ENCODE assay signal across 1 cellular context in the genomic region with DNA sequence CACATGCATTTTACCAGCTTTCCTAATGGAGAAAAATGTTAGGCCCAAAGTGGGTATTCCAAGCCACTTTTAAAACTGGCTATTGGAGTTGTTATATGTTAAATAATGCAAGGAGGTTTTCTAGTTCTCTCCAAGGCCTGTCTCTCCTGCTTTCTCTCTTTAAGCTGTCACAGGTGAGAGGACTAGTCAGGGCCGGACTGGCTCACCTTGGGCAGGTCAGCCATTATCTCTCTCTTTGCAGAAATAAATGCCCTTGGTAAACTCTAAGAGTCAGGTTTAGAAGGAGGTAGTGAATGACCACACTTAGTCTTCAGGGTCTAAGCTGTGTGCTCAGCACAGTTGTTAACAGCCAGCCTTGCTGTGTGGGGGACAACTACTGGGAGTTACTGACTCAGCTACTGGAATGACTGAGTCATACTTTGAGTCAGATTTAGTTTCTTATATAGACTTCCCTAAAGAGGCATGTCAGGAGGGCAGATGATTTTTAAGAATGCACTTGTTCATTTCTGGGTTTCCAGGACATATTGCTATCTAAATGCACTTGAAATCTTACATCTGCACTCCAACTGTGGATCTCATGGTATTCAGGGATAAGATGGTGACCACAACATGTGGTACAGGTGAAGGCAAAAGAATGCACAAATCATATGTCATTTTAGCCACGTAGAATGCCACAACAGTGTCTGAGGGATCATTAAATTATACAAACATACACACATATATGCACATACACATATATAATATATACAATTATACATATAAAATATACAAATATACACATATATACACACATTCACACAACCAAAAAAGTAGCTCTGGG.
TF ChIP-seq lines count a peak whose summit lies in the region.

No MANE protein-coding gene starts in this region.

TF ChIP-seq in GM23338, 12 proteins besides CTCF, POLR2A, EP300 and RAD21 (continued from another document):
- TF ChIP-seq, protein P1, sequence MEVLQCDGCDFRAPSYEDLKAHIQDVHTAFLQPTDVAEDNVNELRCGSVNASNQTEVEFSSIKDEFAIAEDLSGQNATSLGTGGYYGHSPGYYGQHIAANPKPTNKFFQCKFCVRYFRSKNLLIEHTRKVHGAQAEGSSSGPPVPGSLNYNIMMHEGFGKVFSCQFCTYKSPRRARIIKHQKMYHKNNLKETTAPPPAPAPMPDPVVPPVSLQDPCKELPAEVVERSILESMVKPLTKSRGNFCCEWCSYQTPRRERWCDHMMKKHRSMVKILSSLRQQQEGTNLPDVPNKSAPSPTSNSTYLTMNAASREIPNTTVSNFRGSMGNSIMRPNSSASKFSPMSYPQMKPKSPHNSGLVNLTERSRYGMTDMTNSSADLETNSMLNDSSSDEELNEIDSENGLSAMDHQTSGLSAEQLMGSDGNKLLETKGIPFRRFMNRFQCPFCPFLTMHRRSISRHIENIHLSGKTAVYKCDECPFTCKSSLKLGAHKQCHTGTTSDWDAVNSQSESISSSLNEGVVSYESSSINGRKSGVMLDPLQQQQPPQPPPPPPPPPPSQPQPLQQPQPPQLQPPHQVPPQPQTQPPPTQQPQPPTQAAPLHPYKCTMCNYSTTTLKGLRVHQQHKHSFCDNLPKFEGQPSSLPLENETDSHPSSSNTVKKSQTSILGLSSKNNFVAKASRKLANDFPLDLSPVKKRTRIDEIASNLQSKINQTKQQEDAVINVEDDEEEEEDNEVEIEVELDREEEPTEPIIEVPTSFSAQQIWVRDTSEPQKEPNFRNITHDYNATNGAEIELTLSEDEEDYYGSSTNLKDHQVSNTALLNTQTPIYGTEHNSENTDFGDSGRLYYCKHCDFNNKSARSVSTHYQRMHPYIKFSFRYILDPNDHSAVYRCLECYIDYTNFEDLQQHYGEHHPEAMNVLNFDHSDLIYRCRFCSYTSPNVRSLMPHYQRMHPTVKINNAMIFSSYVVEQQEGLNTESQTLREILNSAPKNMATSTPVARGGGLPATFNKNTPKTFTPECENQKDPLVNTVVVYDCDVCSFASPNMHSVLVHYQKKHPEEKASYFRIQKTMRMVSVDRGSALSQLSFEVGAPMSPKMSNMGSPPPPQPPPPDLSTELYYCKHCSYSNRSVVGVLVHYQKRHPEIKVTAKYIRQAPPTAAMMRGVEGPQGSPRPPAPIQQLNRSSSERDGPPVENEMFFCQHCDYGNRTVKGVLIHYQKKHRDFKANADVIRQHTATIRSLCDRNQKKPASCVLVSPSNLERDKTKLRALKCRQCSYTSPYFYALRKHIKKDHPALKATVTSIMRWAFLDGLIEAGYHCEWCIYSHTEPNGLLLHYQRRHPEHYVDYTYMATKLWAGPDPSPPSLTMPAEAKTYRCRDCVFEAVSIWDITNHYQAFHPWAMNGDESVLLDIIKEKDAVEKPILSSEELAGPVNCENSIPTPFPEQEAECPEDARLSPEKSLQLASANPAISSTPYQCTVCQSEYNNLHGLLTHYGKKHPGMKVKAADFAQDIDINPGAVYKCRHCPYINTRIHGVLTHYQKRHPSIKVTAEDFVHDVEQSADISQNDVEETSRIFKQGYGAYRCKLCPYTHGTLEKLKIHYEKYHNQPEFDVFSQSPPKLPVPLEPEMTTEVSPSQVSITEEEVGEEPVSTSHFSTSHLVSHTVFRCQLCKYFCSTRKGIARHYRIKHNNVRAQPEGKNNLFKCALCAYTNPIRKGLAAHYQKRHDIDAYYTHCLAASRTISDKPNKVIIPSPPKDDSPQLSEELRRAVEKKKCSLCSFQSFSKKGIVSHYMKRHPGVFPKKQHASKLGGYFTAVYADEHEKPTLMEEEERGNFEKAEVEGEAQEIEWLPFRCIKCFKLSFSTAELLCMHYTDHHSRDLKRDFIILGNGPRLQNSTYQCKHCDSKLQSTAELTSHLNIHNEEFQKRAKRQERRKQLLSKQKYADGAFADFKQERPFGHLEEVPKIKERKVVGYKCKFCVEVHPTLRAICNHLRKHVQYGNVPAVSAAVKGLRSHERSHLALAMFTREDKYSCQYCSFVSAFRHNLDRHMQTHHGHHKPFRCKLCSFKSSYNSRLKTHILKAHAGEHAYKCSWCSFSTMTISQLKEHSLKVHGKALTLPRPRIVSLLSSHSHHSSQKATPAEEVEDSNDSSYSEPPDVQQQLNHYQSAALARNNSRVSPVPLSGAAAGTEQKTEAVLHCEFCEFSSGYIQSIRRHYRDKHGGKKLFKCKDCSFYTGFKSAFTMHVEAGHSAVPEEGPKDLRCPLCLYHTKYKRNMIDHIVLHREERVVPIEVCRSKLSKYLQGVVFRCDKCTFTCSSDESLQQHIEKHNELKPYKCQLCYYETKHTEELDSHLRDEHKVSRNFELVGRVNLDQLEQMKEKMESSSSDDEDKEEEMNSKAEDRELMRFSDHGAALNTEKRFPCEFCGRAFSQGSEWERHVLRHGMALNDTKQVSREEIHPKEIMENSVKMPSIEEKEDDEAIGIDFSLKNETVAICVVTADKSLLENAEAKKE (CRISPR knock-in tag; IDR thresholded peaks at IDR 0.05), result no peak
- no peak for TF ChIP-seq ZNF114 (CRISPR knock-in tag; IDR thresholded peaks at IDR 0.05)
- no peak for TF ChIP-seq EZH2 (IDR thresholded peaks at IDR 0.05; ENCODE audit: low read depth, unreplicated experiment)
